Comparison of ENCODE assay signal across 8 cellular contexts in genomic region chr1:166884040-166884642, GRCh38. TPM values are rescaled to one million over a fixed set of nuclear protein-coding genes. Genes with fewer than 3 reads are reported as not detected.
DNase-seq lines count a peak whose midpoint lies in the region; ATAC-seq and TF ChIP-seq lines count a peak whose summit lies in the region.

No MANE protein-coding gene starts in this region.

- no peaks in the 10 kb centered on the region for H3K36me3 Mint-ChIP-seq in activated CD8-positive, alpha-beta T cell treated with anti-CD3 and anti-CD28 coated beads, Interleukin-2, amount 10 ng/mL, durations not matched to agents 7 days and 5 days (ENCODE audit: low read depth)
- peaks cover 0 to 1% (median 0%) of the 10 kb centered on the region in 3 donors for H3K36me3 Mint-ChIP-seq in naive thymus-derived CD8-positive, alpha-beta T cell

- peaks cover 32% of the 10 kb centered on the region for H3K27me3 Mint-ChIP-seq in activated CD8-positive, alpha-beta T cell treated with anti-CD3 and anti-CD28 coated beads, Interleukin-2, amount 10 ng/mL, durations not matched to agents 7 days and 5 days (ENCODE audit: low read depth)
- H3K27me3 Mint-ChIP-seq in naive thymus-derived CD8-positive, alpha-beta T cell = peaks cover 10 to 30% (median 17%) of the 10 kb centered on the region in 5 donors

- H3F3A ChIP-seq in DOHH2 (ENCODE audit: control insufficient read depth, insufficient read depth) = no peaks in the 10 kb centered on the region

- no peak overlapping the region for H3K4me3 ChIP-seq in DOHH2 (ENCODE audit: low read length)
- no peak overlapping the region for H3K4me3 ChIP-seq in fibroblast of mammary gland (ENCODE audit: control insufficient read depth, low read depth, low read length)

- ATAC-seq in HG03520 (IDR thresholded peaks at IDR 0.05; ENCODE audit: unreplicated experiment) (peak; percentile 61), GM18502 (IDR thresholded peaks at IDR 0.05; ENCODE audit: poor library complexity, unreplicated experiment) (no peak)
- peak; percentile 79 for ATAC-seq in activated CD8-positive, alpha-beta T cell treated with anti-CD3 and anti-CD28 coated beads, Interleukin-2, amount 10 ng/mL, durations not matched to agents 7 days and 5 days
- ATAC-seq in naive thymus-derived CD8-positive, alpha-beta T cell = peak; percentile 75 to 86

- peaks cover 9% of the 10 kb centered on the region; the same call in 1 of the 2 replicates for H3K27me3 ChIP-seq in DOHH2 (ENCODE audit: control insufficient read depth, low read length)

- peaks cover 23% of the 10 kb centered on the region for H3K4me1 Mint-ChIP-seq in activated CD8-positive, alpha-beta T cell treated with anti-CD3 and anti-CD28 coated beads, Interleukin-2, amount 10 ng/mL, durations not matched to agents 7 days and 5 days (ENCODE audit: low read depth)
- H3K4me1 Mint-ChIP-seq in naive thymus-derived CD8-positive, alpha-beta T cell = peaks cover 5 to 22% (median 20%) of the 10 kb centered on the region in 4 donors

- H3K27ac ChIP-seq in DOHH2 (ENCODE audit: low read depth, low read length) = no peak overlapping the region

- CTCF ChIA-PET in activated CD8-positive, alpha-beta T cell treated with anti-CD3 and anti-CD28 coated beads, Interleukin-2, amount 10 ng/mL, durations not matched to agents 7 days and 5 days (lab: Charles Lee) = interaction anchor here (1.0 to 9.0 kb wide), 9 partner anchors 8 to 182 kb away, joined by 3 to 137 read pairs (median 4); partner anchors contain the start of gene TADA1

- no peaks in the 10 kb centered on the region for H3K9me3 ChIP-seq in DOHH2 (ENCODE audit: control insufficient read depth, insufficient read depth, low read length)

- H3K4me3 Mint-ChIP-seq in activated CD8-positive, alpha-beta T cell treated with anti-CD3 and anti-CD28 coated beads, Interleukin-2, amount 10 ng/mL, durations not matched to agents 7 days and 5 days = peak overlapping the region; percentile 34
- H3K4me3 Mint-ChIP-seq in naive thymus-derived CD8-positive, alpha-beta T cell = peak overlapping the region in 5 of 10 donors; percentile 26 to 58 (median 44)

- no peaks in the 10 kb centered on the region for H3K79me2 ChIP-seq in DOHH2 (ENCODE audit: control insufficient read depth, low read length)

- peak; percentile 54 for TF ChIP-seq CTCF in DOHH2 (IDR thresholded peaks at IDR 0.05; ENCODE audit: low read depth, low read length, poor library complexity, severe bottlenecking)
- TF ChIP-seq CTCF in fibroblast of mammary gland (conservative IDR thresholded peaks at IDR 0.05; ENCODE audit: control insufficient read depth, insufficient read depth, low read depth, low read length) = peak; percentile 60

- H3K4me2 ChIP-seq in DOHH2 (ENCODE audit: low read length) = peak overlapping the region; percentile 15; the same call in 1 of the 2 replicates

- H3K9me2 ChIP-seq in DOHH2 (replicated peaks; ENCODE audit: control insufficient read depth, low read length) = no peaks in the 10 kb centered on the region

- no peaks in the 10 kb centered on the region for H3K9me3 Mint-ChIP-seq in activated CD8-positive, alpha-beta T cell treated with anti-CD3 and anti-CD28 coated beads, Interleukin-2, amount 10 ng/mL, durations not matched to agents 7 days and 5 days (ENCODE audit: insufficient read depth)
- H3K9me3 Mint-ChIP-seq in naive thymus-derived CD8-positive, alpha-beta T cell = no peaks in the 10 kb centered on the region

- H3K36me3 ChIP-seq in DOHH2 (ENCODE audit: control insufficient read depth, low read length) = no peaks in the 10 kb centered on the region

- no peaks in the 10 kb centered on the region for H3K4me1 ChIP-seq in DOHH2 (ENCODE audit: control insufficient read depth, low read length)

- DNase-seq in activated CD8-positive, alpha-beta T cell treated with anti-CD3 and anti-CD28 coated beads, Interleukin-2, amount 10 ng/mL, durations not matched to agents 7 days and 5 days = peak; percentile 60
- DNase-seq in fibroblast of mammary gland (ENCODE audit: low read depth) (peak; percentile 28), ureter (ENCODE audit: low spot score) (peak; percentile 55), NCI-H748 (lab: John Stamatoyannopoulos, UW; ENCODE audit: unreplicated experiment) (no peak)
- DNase-seq in naive thymus-derived CD8-positive, alpha-beta T cell = peak in 7 of 10 donors; percentile 7 to 65 (median 21)

- no peak overlapping the region for H3K27ac Mint-ChIP-seq in activated CD8-positive, alpha-beta T cell treated with anti-CD3 and anti-CD28 coated beads, Interleukin-2, amount 10 ng/mL, durations not matched to agents 7 days and 5 days
- H3K27ac Mint-ChIP-seq in naive thymus-derived CD8-positive, alpha-beta T cell = no peak overlapping the region

- H4K20me1 ChIP-seq in DOHH2 (ENCODE audit: control insufficient read depth, insufficient read depth, low read depth, low read length) = no peaks in the 10 kb centered on the region

- POLR2A ChIA-PET in activated CD8-positive, alpha-beta T cell treated with anti-CD3 and anti-CD28 coated beads, Interleukin-2, amount 10 ng/mL, durations not matched to agents 7 days and 5 days (lab: Charles Lee) = interaction anchor here (1.2 to 1.6 kb wide), 3 partner anchors 8 to 25 kb away, joined by 4 read pairs; partner anchors contain the start of gene TADA1
- POLR2A ChIA-PET in naive thymus-derived CD8-positive, alpha-beta T cell (lab: Charles Lee) = interaction anchor here (0.8 kb wide), 1 partner anchor 28 kb away, joined by 4 read pairs; no protein-coding TSS in a partner anchor

RNA-seq across cellular contexts. Expression of gene TADA1, which starts 8.1 kb away (rescaled TPM):
- total RNA-seq in activated CD8-positive, alpha-beta T cell treated with anti-CD3 and anti-CD28 coated beads, Interleukin-2, amount 10 ng/mL, durations not matched to agents 7 days and 5 days = 10 to 100 TPM; 12.9 to 13.6 TPM
- total RNA-seq in naive thymus-derived CD8-positive, alpha-beta T cell = 10 to 100 TPM; 16.6 to 18.1 TPM
- polyA plus RNA-seq in naive thymus-derived CD8-positive, alpha-beta T cell = 10 to 100 TPM; 12.8 to 15.1 (median 15.0) TPM
- total RNA-seq in ureter = 11.1 TPM

RNA-seq across cellular contexts. Expression of gene POGK, which starts 44.9 kb away (rescaled TPM):
- 10 to 100 TPM; 37.6 to 39.8 TPM for total RNA-seq in activated CD8-positive, alpha-beta T cell treated with anti-CD3 and anti-CD28 coated beads, Interleukin-2, amount 10 ng/mL, durations not matched to agents 7 days and 5 days
- total RNA-seq in naive thymus-derived CD8-positive, alpha-beta T cell = 10 to 100 TPM; 41.3 to 42.3 TPM
- polyA plus RNA-seq in naive thymus-derived CD8-positive, alpha-beta T cell = 10 to 100 TPM; 13.9 to 23.0 (median 15.1) TPM
- total RNA-seq in ureter = 70.0 TPM
